29 cellular contexts compared by ENCODE assay signal in the genomic region with DNA sequence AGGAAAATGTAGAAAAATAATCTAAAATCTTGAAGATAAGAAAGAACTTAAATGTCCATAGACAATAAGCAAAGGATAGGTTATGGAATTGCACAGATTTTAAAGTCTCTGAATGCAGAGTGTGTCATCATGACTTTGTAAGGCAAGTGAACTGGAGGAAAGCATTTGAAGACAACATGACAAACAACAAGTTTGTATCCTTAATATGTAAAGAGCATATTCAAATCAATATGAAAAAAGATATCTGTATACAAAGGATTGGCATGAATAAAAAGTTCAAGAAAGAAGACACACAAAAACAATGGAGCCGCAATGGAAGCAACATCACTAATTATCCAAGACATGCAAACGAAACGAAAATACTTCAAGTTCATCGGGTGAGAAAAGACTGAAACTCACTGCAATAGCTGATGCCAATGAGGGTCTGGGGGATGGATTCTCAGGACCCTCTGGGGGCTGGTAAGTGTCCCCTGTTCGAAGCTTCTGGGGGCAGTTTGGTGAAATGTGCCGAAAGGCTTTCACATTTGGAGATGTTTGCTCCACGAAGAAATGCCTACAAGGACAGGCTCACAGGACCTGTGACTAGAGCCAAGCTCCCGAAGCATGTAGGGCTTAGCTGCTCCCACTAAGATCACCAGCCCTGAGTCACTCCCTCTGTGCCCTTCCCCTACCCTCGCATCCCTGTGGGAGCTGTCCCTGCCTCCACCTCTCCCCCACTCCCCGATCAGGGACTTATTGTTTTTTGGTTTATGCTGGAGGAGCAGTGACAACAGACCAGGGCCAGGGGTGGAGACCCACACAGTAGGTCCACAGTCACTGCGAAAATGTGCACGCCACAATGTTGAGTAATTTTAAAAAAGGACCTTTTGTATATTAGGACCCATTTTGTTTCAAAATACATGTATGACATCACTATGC.
"Had no signal": no experiment of that assay in that cellular context is flagged by ENCODE, and none has a peak within 500 bp of the region (broad histone marks: within the 10 kb centered on the region; RNA-seq: fewer than 3 reads in every experiment).

No MANE protein-coding gene starts in this region.

- H3K4me3 ChIP-seq: adrenal gland, body of pancreas, coronary artery, dorsolateral prefrontal cortex, gastroesophageal sphincter, ovary, prostate gland, smooth muscle cell, suprapubic skin, transverse colon had no signal

- DNase-seq: activated CD4-positive, alpha-beta T cell treated with anti-CD3 and anti-CD28 coated beads, Interleukin-2, amount 50 U/mL, for 1 hour; activated CD8-positive, alpha-beta T cell treated with anti-CD3 and anti-CD28 coated beads for 36 hours; activated naive CD4-positive, alpha-beta T cell treated with anti-CD3 and anti-CD28 coated beads for 36 hours; activated naive CD8-positive, alpha-beta T cell treated with anti-CD3 and anti-CD28 coated beads for 36 hours; activated T-cell treated with anti-CD3 and anti-CD28 coated beads, Interleukin-2, amount 50 U/mL, for 72 hours; adrenal gland; body of pancreas; effector memory CD4-positive, alpha-beta T cell; erythroblast; hippocampal formation; kidney; left colon; midbrain; retina; stimulated activated CD4-positive, alpha-beta T cell treated with anti-CD3 and anti-CD28 coated beads, Interleukin-1b, Interleukin-23, amount 100 ng/mL, for 48 hours; stimulated activated CD4-positive, alpha-beta T cell treated with anti-CD3 and anti-CD28 coated beads, Interleukin-4, amount 100 ng/mL, for 4 hours; stimulated activated naive B cell treated with anti-CD40 and anti-IgM and Interleukin-4, amounts not matched to agents 10 μg/mL and 1 μg/mL and 100 μg/mL, for 72 hours; T-helper 17 cell; transverse colon had no signal

- H3K9me3 ChIP-seq: adrenal gland, body of pancreas, gastroesophageal sphincter, neutrophil, ovary, prostate gland, suprapubic skin, transverse colon had no signal

- H3K4me1 ChIP-seq: adrenal gland, body of pancreas, gastroesophageal sphincter, prostate gland, suprapubic skin, transverse colon had no signal

- H3K4me2 ChIP-seq: smooth muscle cell had no signal

- H3K27me3 ChIP-seq: adrenal gland, body of pancreas, ovary, transverse colon had no signal

- FAIRE-seq: kidney had no signal

- ATAC-seq: activated CD8-positive, alpha-beta T cell treated with anti-CD3 and anti-CD28 coated beads for 36 hours; activated T-cell treated with anti-CD3 and anti-CD28 coated beads, Interleukin-2, amount 50 U/mL, for 72 hours; body of pancreas; gastroesophageal sphincter; left colon; naive thymus-derived CD8-positive, alpha-beta T cell; stimulated activated naive B cell treated with anti-CD40 and anti-IgM and Interleukin-4, amounts not matched to agents 10 μg/mL and 1 μg/mL and 100 μg/mL, for 72 hours; T-helper 17 cell; WTC11 had no signal

- H3K27ac ChIP-seq: adrenal gland, body of pancreas, coronary artery, dorsolateral prefrontal cortex, gastroesophageal sphincter, neutrophil, prostate gland, suprapubic skin, transverse colon had no signal

- H3K36me3 ChIP-seq: adrenal gland, gastroesophageal sphincter, neutrophil, ovary, prostate gland, suprapubic skin, transverse colon had no signal
